1 cellular context compared by ENCODE assay signal in the genomic region with DNA sequence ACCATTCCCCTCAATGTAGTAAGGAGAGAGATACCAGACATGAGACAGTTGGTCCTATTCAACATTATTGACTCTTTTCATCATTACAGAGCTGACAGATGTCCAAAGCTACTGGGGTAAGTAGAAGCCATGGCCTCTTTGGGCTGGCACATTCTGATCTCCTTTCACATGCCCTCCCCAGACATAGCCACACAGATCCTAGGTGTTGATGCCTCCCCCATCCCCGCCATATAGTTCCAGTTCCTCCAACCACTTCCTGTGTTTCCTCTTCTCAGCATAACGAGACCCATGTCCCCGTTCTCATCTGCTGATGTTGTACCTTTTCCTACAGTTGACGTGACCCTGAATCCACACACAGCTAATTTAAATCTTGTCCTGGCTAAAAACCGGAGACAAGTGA.
TF ChIP-seq lines count a peak whose summit lies in the region.

No MANE protein-coding gene starts in this region.

TF ChIP-seq in GM12878, 131 proteins besides CTCF, POLR2A, EP300 and RAD21:
- TF ChIP-seq JUNB (IDR thresholded peaks at IDR 0.05) (no peak), ZNF274 (IDR thresholded peaks at IDR 0.05; ENCODE audit: insufficient read depth, insufficient read length) (no peak), HDAC2 (IDR thresholded peaks at IDR 0.05) (no peak), IKZF2 (IDR thresholded peaks at IDR 0.05) (no peak), SMAD1 (IDR thresholded peaks at IDR 0.05; ENCODE audit: low read depth, partially characterized antibody) (no peak), RELA (IDR thresholded peaks at IDR 0.05; ENCODE audit: borderline replicate concordance, partially characterized antibody) (no peak), ETV6 (conservative IDR thresholded peaks at IDR 0.05 in 1 of 2, IDR thresholded peaks at IDR 0.05 in 1 of 2; ENCODE audit: borderline replicate concordance in 1 of 2, low read depth in 1 of 2) (no peak), ZBTB40 (IDR thresholded peaks at IDR 0.05; ENCODE audit: borderline replicate concordance) (no peak), GABPA (IDR thresholded peaks at IDR 0.05; ENCODE audit: low read depth) (no peak), RBBP5 (conservative IDR thresholded peaks at IDR 0.05) (no peak), MXI1 (IDR thresholded peaks at IDR 0.05; ENCODE audit: low read depth, low read length) (no peak), MTA2 (IDR thresholded peaks at IDR 0.05; ENCODE audit: low read depth) (no peak), TBL1XR1 (IDR thresholded peaks at IDR 0.05; ENCODE audit: low read depth, low read length) (no peak), LARP7 (IDR thresholded peaks at IDR 0.05) (no peak), TCF7 (IDR thresholded peaks at IDR 0.05; ENCODE audit: borderline replicate concordance) (no peak)
- TF ChIP-seq, protein P1, sequence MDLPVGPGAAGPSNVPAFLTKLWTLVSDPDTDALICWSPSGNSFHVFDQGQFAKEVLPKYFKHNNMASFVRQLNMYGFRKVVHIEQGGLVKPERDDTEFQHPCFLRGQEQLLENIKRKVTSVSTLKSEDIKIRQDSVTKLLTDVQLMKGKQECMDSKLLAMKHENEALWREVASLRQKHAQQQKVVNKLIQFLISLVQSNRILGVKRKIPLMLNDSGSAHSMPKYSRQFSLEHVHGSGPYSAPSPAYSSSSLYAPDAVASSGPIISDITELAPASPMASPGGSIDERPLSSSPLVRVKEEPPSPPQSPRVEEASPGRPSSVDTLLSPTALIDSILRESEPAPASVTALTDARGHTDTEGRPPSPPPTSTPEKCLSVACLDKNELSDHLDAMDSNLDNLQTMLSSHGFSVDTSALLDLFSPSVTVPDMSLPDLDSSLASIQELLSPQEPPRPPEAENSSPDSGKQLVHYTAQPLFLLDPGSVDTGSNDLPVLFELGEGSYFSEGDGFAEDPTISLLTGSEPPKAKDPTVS (IDR thresholded peaks at IDR 0.05; ENCODE audit: low read depth, low read length), result no peak
